9 cellular contexts compared by ENCODE assay signal in genomic region chr6:85458782-85459181, GRCh38. TPM values are rescaled to one million over a fixed set of nuclear protein-coding genes. Genes with fewer than 3 reads are reported as not detected.
DNase-seq lines count a peak whose midpoint lies in the region; ATAC-seq and TF ChIP-seq lines count a peak whose summit lies in the region.
"Had no signal": no experiment of that assay in that cellular context is flagged by ENCODE, and none has a peak within 500 bp of the region (broad histone marks: within the 10 kb centered on the region; RNA-seq: fewer than 3 reads in every experiment).

No MANE protein-coding gene starts in this region.

- CTCF ChIA-PET in A673 (lab: Charles Lee) = interaction anchor here (1.0 kb wide), 1 partner anchor 24 kb away, joined by 3 read pairs; no protein-coding TSS in a partner anchor
- CTCF ChIA-PET in CD4-positive, alpha-beta T cell (lab: Charles Lee) = interaction anchor here (1.2 kb wide), 1 partner anchor 24 kb away, joined by 3 read pairs; no protein-coding TSS in a partner anchor

- ATAC-seq in left lobe of liver (peak; percentile 71), HG03095 (IDR thresholded peaks at IDR 0.05; ENCODE audit: unreplicated experiment) (no peak), sciatic nerve (no peak)
- no peak for ATAC-seq in CD4-positive, alpha-beta T cell (ENCODE audit: poor library complexity)

- no peaks in the 10 kb centered on the region for H3K9me3 Mint-ChIP-seq in CD4-positive, alpha-beta T cell

- no peak overlapping the region for H3K27ac Mint-ChIP-seq in CD4-positive, alpha-beta T cell

- H3K27me3 Mint-ChIP-seq in CD4-positive, alpha-beta T cell = peaks cover 6% of the 10 kb centered on the region

- no peak for TF ChIP-seq CTCF in A673 (conservative IDR thresholded peaks at IDR 0.05; ENCODE audit: low read depth, low read length)
- TF ChIP-seq CTCF in ascending aorta (IDR thresholded peaks at IDR 0.05) = no peak
- TF ChIP-seq CTCF in CD4-positive, alpha-beta T cell (IDR thresholded peaks at IDR 0.05) = no peak

- H3K36me3 Mint-ChIP-seq in CD4-positive, alpha-beta T cell (ENCODE audit: low read depth) = no peaks in the 10 kb centered on the region

- peaks cover 46% of the 10 kb centered on the region for H3K4me1 Mint-ChIP-seq in CD4-positive, alpha-beta T cell (ENCODE audit: low read depth)

- H3K27ac ChIP-seq in A673 (ENCODE audit: low read depth, low read length, poor library complexity, severe bottlenecking) (peak overlapping the region; percentile 73), ascending aorta (peak overlapping the region; percentile 90 to 93), caudate nucleus (ENCODE audit: low read depth, low read length) (no peak overlapping the region)
- H3K27ac ChIP-seq in CD4-positive, alpha-beta T cell (ENCODE audit: low read depth, low read length) = no peak overlapping the region

- no peak overlapping the region for H3K4me3 Mint-ChIP-seq in CD4-positive, alpha-beta T cell

- H3K9me3 ChIP-seq in A673 (ENCODE audit: low read depth, low read length, poor library complexity, severe bottlenecking) (no peaks in the 10 kb centered on the region), ascending aorta (no peaks in the 10 kb centered on the region)
- H3K9me3 ChIP-seq in CD4-positive, alpha-beta T cell (ENCODE audit: control insufficient read depth, low read length) = no peaks in the 10 kb centered on the region

- H3K27me3 ChIP-seq in A673 (replicated peaks; ENCODE audit: insufficient read depth, low read depth, low read length, poor library complexity) (no peaks in the 10 kb centered on the region), ascending aorta (no peaks in the 10 kb centered on the region)
- peaks cover 10% of the 10 kb centered on the region for H3K27me3 ChIP-seq in CD4-positive, alpha-beta T cell (ENCODE audit: control insufficient read depth, insufficient read depth, low read length)

- TF ChIP-seq RAD21 in Ishikawa (IDR thresholded peaks at IDR 0.05; ENCODE audit: low read depth) = peak; percentile 30; the same call in 1 of the 2 replicates

- peaks cover 53% of the 10 kb centered on the region for H3K4me1 ChIP-seq in A673 (ENCODE audit: insufficient read depth, low read length, poor library complexity, severe bottlenecking)
- H3K4me1 ChIP-seq in ascending aorta = peaks cover 12 to 65% of the 10 kb centered on the region in 2 donors

- BruUV-seq in A673 (replicated peaks; lab: Mats Ljungman, UMichigan) = no TSS peak

- H3K36me3 ChIP-seq in A673 (ENCODE audit: insufficient read depth, low read length, poor library complexity, severe bottlenecking) (no peaks in the 10 kb centered on the region), ascending aorta (no peaks in the 10 kb centered on the region)

- POLR2A ChIA-PET in A673 (lab: Charles Lee; ENCODE audit: low non-redundant PET) = no interaction called here
- POLR2A ChIA-PET in CD4-positive, alpha-beta T cell (lab: Charles Lee) = interaction anchor here (2.2 kb wide), 1 partner anchor 9 kb away, joined by 9 read pairs; the partner anchor contains the start of gene NT5E

- H3K4me3 ChIP-seq in A673 (ENCODE audit: low read depth, low read length, poor library complexity, severe bottlenecking) = no peak overlapping the region
- H3K4me3 ChIP-seq in ascending aorta = peak overlapping the region in 1 of 2 donors; percentile 5

- TF ChIP-seq EP300 in Ishikawa (IDR thresholded peaks at IDR 0.05; ENCODE audit: borderline replicate concordance) = peak; percentile 99

- intact Hi-C loops in A673 (cut with micrococcal nuclease; ENCODE audit: unreplicated experiment) = loop anchor here (2.0 kb wide), 1 partner anchor 56 kb away; no protein-coding TSS in a partner anchor
- intact Hi-C loops in ascending aorta (cut with DNase I) = no loop called here
- intact Hi-C loops in CD4-positive, alpha-beta T cell (cut with DNase I, micrococcal nuclease) = no loop called here
- intact Hi-C loops in sciatic nerve (cut with DNase I) = no loop called here

- DNase-seq in A673 (ENCODE audit: low spot score) (peak; percentile 91), ascending aorta (ENCODE audit: low spot score in 2 of 2) (no peak), left lobe of liver (ENCODE audit: low spot score) (peak; percentile 57), caudate nucleus (lab: John Stamatoyannopoulos, UW) (no peak), sciatic nerve (ENCODE audit: low spot score) (no peak)
- DNase-seq in CD4-positive, alpha-beta T cell = no peak
- DNase-seq: activated effector memory CD4-positive, alpha-beta T cell treated with Interleukin-2 at 50 U/mL for 16 hours had no signal

TF ChIP-seq in Ishikawa, 13 proteins besides CTCF, POLR2A, EP300 and RAD21:
- TF ChIP-seq MAX (IDR thresholded peaks at IDR 0.05) = peak; percentile 59
- no peak for TF ChIP-seq ZBTB7A (IDR thresholded peaks at IDR 0.05; ENCODE audit: low read depth)
- TF ChIP-seq NFIC (IDR thresholded peaks at IDR 0.05) = peak; percentile 100
- TF ChIP-seq TEAD4 (IDR thresholded peaks at IDR 0.05) = peak; percentile 100
- TF ChIP-seq CREB1 (IDR thresholded peaks at IDR 0.05; ENCODE audit: low read depth) = 0 out of 2 replicates have a peak, but pooled peaks have one; percentile 41
- TF ChIP-seq EGR1 (IDR thresholded peaks at IDR 0.05) = no peak
- 0 out of 2 replicates have a peak, but pooled peaks have one; percentile 11 for TF ChIP-seq REST (IDR thresholded peaks at IDR 0.05; ENCODE audit: low read depth)
- TF ChIP-seq TAF1 (IDR thresholded peaks at IDR 0.05; ENCODE audit: low read depth) = no peak
- peak; percentile 85 for TF ChIP-seq CEBPB (IDR thresholded peaks at IDR 0.05)
- TF ChIP-seq YY1 (IDR thresholded peaks at IDR 0.05; ENCODE audit: low read depth) = peak; percentile 66; the same call in 1 of the 2 replicates
- peak; percentile 100 for TF ChIP-seq TCF12 (IDR thresholded peaks at IDR 0.05; ENCODE audit: low read depth)
- TF ChIP-seq FOXM1 (IDR thresholded peaks at IDR 0.05; ENCODE audit: borderline replicate concordance, low read depth) = peak; percentile 97
- TF ChIP-seq USF1 (IDR thresholded peaks at IDR 0.05) = peak; percentile 35; the same call in 1 of the 2 replicates
TF ChIP-seq in Ishikawa: peak in this region for 10.

RNA-seq across cellular contexts. Expression of gene NT5E, which starts 8.9 kb away (rescaled TPM):
- total RNA-seq in A673 (2021) (26.0 and 32.7 TPM in 2 replicates), ascending aorta (143 TPM), left lobe of liver (29.9 TPM), sciatic nerve (52.7 TPM)
- total RNA-seq in CD4-positive, alpha-beta T cell = 1 to 10 TPM; 2.7 to 3.3 TPM

Comparison
In these comparisons a context has a peak if more than half of its experiments do, and no peak if none do; other contexts are left out.
1. DNase-seq: peak in A673 (single experiment) and left lobe of liver (single experiment); none in ascending aorta (0 of 2), CD4-positive, alpha-beta T cell (0 of 10), caudate nucleus (0 of 61) and sciatic nerve (single experiment).
2. H3K27ac ChIP-seq: peak in A673 (single experiment) and ascending aorta (2 of 2); none in CD4-positive, alpha-beta T cell (single experiment) and caudate nucleus (single experiment).